1 cellular context compared by ENCODE assay signal in the genomic region with DNA sequence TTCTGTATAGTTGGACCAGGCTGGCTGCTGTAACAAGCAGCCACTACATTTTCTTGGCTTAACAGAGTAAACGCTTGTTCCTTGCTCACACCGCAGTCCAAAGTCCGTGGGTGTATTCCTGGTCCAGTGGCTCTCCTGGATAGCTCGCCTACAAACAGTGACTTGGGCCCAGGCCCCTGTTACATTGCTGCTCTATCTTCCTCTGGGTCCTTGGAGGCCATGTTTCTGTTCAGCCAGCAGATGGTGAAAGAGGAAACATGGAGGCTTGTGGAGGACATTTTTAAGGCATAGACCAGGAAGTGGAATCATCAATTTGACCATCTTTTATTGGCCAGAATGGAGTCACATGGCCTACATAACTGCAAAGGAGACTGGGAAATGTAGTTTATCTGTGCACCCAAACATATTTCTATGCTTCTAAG.
TF ChIP-seq lines count a peak whose summit lies in the region.

No MANE protein-coding gene starts in this region.

TF ChIP-seq in SK-N-SH, 30 proteins besides CTCF, POLR2A, EP300 and RAD21 (continued from another document):
- no peak for TF ChIP-seq TAF1 (IDR thresholded peaks at IDR 0.05; ENCODE audit: borderline replicate concordance, low read depth, low read length)
- TF ChIP-seq, protein P1, sequence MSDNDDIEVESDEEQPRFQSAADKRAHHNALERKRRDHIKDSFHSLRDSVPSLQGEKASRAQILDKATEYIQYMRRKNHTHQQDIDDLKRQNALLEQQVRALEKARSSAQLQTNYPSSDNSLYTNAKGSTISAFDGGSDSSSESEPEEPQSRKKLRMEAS (IDR thresholded peaks at IDR 0.05; ENCODE audit: low read depth) = no peak
- TF ChIP-seq, protein P2, sequence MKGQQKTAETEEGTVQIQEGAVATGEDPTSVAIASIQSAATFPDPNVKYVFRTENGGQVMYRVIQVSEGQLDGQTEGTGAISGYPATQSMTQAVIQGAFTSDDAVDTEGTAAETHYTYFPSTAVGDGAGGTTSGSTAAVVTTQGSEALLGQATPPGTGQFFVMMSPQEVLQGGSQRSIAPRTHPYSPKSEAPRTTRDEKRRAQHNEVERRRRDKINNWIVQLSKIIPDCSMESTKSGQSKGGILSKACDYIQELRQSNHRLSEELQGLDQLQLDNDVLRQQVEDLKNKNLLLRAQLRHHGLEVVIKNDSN (IDR thresholded peaks at IDR 0.05; ENCODE audit: borderline replicate concordance, low read depth) = peak; percentile 90
- no peak for TF ChIP-seq TEAD4 (IDR thresholded peaks at IDR 0.05; ENCODE audit: borderline replicate concordance, insufficient read depth)
- TF ChIP-seq NRF1 (IDR thresholded peaks at IDR 0.05; ENCODE audit: low read depth, low read length) = no peak
- no peak for TF ChIP-seq MXI1 (IDR thresholded peaks at IDR 0.05; ENCODE audit: low read depth, low read length)
- TF ChIP-seq, protein P3, sequence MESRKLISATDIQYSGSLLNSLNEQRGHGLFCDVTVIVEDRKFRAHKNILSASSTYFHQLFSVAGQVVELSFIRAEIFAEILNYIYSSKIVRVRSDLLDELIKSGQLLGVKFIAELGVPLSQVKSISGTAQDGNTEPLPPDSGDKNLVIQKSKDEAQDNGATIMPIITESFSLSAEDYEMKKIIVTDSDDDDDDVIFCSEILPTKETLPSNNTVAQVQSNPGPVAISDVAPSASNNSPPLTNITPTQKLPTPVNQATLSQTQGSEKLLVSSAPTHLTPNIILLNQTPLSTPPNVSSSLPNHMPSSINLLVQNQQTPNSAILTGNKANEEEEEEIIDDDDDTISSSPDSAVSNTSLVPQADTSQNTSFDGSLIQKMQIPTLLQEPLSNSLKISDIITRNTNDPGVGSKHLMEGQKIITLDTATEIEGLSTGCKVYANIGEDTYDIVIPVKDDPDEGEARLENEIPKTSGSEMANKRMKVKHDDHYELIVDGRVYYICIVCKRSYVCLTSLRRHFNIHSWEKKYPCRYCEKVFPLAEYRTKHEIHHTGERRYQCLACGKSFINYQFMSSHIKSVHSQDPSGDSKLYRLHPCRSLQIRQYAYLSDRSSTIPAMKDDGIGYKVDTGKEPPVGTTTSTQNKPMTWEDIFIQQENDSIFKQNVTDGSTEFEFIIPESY (IDR thresholded peaks at IDR 0.05; ENCODE audit: borderline replicate concordance, low read depth) = no peak
- TF ChIP-seq NFIC (IDR thresholded peaks at IDR 0.05; ENCODE audit: borderline replicate concordance) = no peak
- peak; percentile 76; the same call in 1 of the 2 replicates for TF ChIP-seq YY1 (IDR thresholded peaks at IDR 0.05; ENCODE audit: low read depth)
- TF ChIP-seq, protein P4, sequence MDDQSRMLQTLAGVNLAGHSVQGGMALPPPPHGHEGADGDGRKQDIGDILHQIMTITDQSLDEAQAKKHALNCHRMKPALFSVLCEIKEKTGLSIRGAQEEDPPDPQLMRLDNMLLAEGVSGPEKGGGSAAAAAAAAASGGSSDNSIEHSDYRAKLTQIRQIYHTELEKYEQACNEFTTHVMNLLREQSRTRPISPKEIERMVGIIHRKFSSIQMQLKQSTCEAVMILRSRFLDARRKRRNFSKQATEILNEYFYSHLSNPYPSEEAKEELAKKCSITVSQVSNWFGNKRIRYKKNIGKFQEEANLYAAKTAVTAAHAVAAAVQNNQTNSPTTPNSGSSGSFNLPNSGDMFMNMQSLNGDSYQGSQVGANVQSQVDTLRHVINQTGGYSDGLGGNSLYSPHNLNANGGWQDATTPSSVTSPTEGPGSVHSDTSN (IDR thresholded peaks at IDR 0.05) = no peak
